1 cellular context compared by ENCODE assay signal in genomic region chr1:65458730-65459396, GRCh38.
TF ChIP-seq lines count a peak whose summit lies in the region.

No MANE protein-coding gene starts in this region.

TF ChIP-seq in WTC11, 78 proteins besides CTCF, POLR2A, EP300 and RAD21 (continued from another document):
- no peak for TF ChIP-seq PREB (CRISPR knock-in tag; IDR thresholded peaks at IDR 0.05; ENCODE audit: borderline replicate concordance)
